In genomic region chr12:109995703-109996482, GRCh38 we compare ENCODE assay signal across 8 cellular contexts. TPM values are rescaled to one million over a fixed set of nuclear protein-coding genes. Genes with fewer than 3 reads are reported as not detected.
DNase-seq lines count a peak whose midpoint lies in the region; ATAC-seq and TF ChIP-seq lines count a peak whose summit lies in the region.

GIT2 (minus strand) TSS chr12:109996368; CDS start chr12:109996224, 144 bp downstream.

- peaks cover 3% of the 10 kb centered on the region for H3K27me3 Mint-ChIP-seq in activated naive CD4-positive, alpha-beta T cell treated with anti-CD3 and anti-CD28 coated beads, Interleukin-2, amount 10 ng/mL, durations not matched to agents 7 days and 5 days

- no peak for TF ChIP-seq EP300 in gastroesophageal sphincter (IDR thresholded peaks at IDR 0.05)

- H3K4me3 ChIP-seq in SK-N-MC (peak within 1 kb of the TSS; percentile 94), gastroesophageal sphincter (peak within 1 kb of the TSS; percentile 55 to 100), neutrophil (ENCODE audit: low read depth in 1 of 2, low read length in 1 of 2) (peak within 1 kb of the TSS; percentile 79 to 97)

- H3K27ac Mint-ChIP-seq in activated naive CD4-positive, alpha-beta T cell treated with anti-CD3 and anti-CD28 coated beads, Interleukin-2, amount 10 ng/mL, durations not matched to agents 7 days and 5 days, result peak within 1 kb of the TSS; percentile 97

- peak within 1 kb of the TSS; percentile 90 for H3K9ac ChIP-seq in SK-N-MC (ENCODE audit: insufficient read length)

- H3K9me3 Mint-ChIP-seq in activated naive CD4-positive, alpha-beta T cell treated with anti-CD3 and anti-CD28 coated beads, Interleukin-2, amount 10 ng/mL, durations not matched to agents 7 days and 5 days, result no peaks in the 10 kb centered on the region

- H3K36me3 ChIP-seq in SK-N-MC (ENCODE audit: insufficient read depth, low read length), result peaks cover 7% of the 10 kb centered on the region; the same call in 1 of the 2 replicates
- peaks cover 0 to 7% of the 10 kb centered on the region in 2 donors for H3K36me3 ChIP-seq in gastroesophageal sphincter
- peaks cover 17% of the 10 kb centered on the region for H3K36me3 ChIP-seq in neutrophil

- 0% methylated on average over 1 of the region's 63 CpGs; no CpG with 5 or more reads in 1 of the 2 donors for WGBS in gastroesophageal sphincter (ENCODE audit: low coverage in 1 of 2), 2 donors

- H3K4me1 ChIP-seq in gastroesophageal sphincter, result peaks cover 0 to 67% (median 16%) of the 10 kb centered on the region in 3 donors
- H3K4me1 ChIP-seq in neutrophil (ENCODE audit: control insufficient read depth in 1 of 2, insufficient read depth in 1 of 2, low read depth in 1 of 2, low read length in 1 of 2), result peaks cover 56 to 71% of the 10 kb centered on the region in 2 experiments

- H3K4me1 Mint-ChIP-seq in activated naive CD4-positive, alpha-beta T cell treated with anti-CD3 and anti-CD28 coated beads, Interleukin-2, amount 10 ng/mL, durations not matched to agents 7 days and 5 days, result peaks cover 70% of the 10 kb centered on the region

- H3K9me3 ChIP-seq in SK-N-MC (ENCODE audit: low read depth, low read length) (no peaks in the 10 kb centered on the region), gastroesophageal sphincter (no peaks in the 10 kb centered on the region), neutrophil (no peaks in the 10 kb centered on the region)

- H3K27me3 ChIP-seq in gastroesophageal sphincter, result no peaks in the 10 kb centered on the region
- no peaks in the 10 kb centered on the region for H3K27me3 ChIP-seq in neutrophil

- ATAC-seq in HG02571 (IDR thresholded peaks at IDR 0.05; ENCODE audit: unreplicated experiment) (peak; percentile 64), gastroesophageal sphincter (peak; percentile 83)

- peak; percentile 96 for DNase-seq in GM03348 (ENCODE audit: low spot score)
- peak; percentile 83 for DNase-seq in NCI-H1048 (lab: John Stamatoyannopoulos, UW)
- DNase-seq in SK-N-MC (ENCODE audit: low read depth, low spot score), result peak; percentile 59
- DNase-seq in activated naive CD4-positive, alpha-beta T cell treated with anti-CD3 and anti-CD28 coated beads, Interleukin-2, amount 10 ng/mL, durations not matched to agents 7 days and 5 days, result peak; percentile 96

- peak within 1 kb of the TSS; percentile 78 for H3K27ac ChIP-seq in SK-N-MC
- H3K27ac ChIP-seq in gastroesophageal sphincter, result peak within 1 kb of the TSS; percentile 10 to 89 (median 84)
- peak within 1 kb of the TSS; percentile 100 for H3K27ac ChIP-seq in neutrophil

- TF ChIP-seq CTCF in gastroesophageal sphincter (IDR thresholded peaks at IDR 0.05) (peak in 1 of 4 experiments; percentile 19), neutrophil (IDR thresholded peaks at IDR 0.05) (peak; percentile 73), subcutaneous adipose tissue (IDR thresholded peaks at IDR 0.05; ENCODE audit: low read depth) (no peak)

- CTCF ChIA-PET in activated naive CD4-positive, alpha-beta T cell treated with anti-CD3 and anti-CD28 coated beads, Interleukin-2, amount 10 ng/mL, durations not matched to agents 7 days and 5 days (lab: Charles Lee), result interaction anchor here (1.2 kb wide), 1 partner anchor 8 kb away, joined by 3 read pairs; no protein-coding TSS in a partner anchor

- peaks cover 35% of the 10 kb centered on the region for H3K36me3 Mint-ChIP-seq in activated naive CD4-positive, alpha-beta T cell treated with anti-CD3 and anti-CD28 coated beads, Interleukin-2, amount 10 ng/mL, durations not matched to agents 7 days and 5 days

- TF ChIP-seq POLR2A in gastroesophageal sphincter (IDR thresholded peaks at IDR 0.05), result peak; percentile 63 to 77

- peak within 1 kb of the TSS; percentile 100 for H3K4me3 Mint-ChIP-seq in activated naive CD4-positive, alpha-beta T cell treated with anti-CD3 and anti-CD28 coated beads, Interleukin-2, amount 10 ng/mL, durations not matched to agents 7 days and 5 days

RNA-seq across cellular contexts. Expression of gene GIT2, which starts in this region (rescaled TPM):
- 10 to 100 TPM; 36.8 to 52.8 (median 42.3) TPM for total RNA-seq in gastroesophageal sphincter
- total RNA-seq in subcutaneous adipose tissue, result 10 to 100 TPM; 41.8 to 66.3 (median 53.5) TPM

Comparison
In these comparisons a context has a peak if more than half of its experiments do, and no peak if none do; other contexts are left out.
1. Peak in every context shown above with its lines: DNase-seq, ATAC-seq, H3K4me3 ChIP-seq and H3K27ac ChIP-seq.